ENCODE assay signal across 8 cellular contexts in genomic region chr3:183515968-183516851, GRCh38. TPM values are rescaled to one million over a fixed set of nuclear protein-coding genes. Genes with fewer than 3 reads are reported as not detected.
DNase-seq lines count a peak whose midpoint lies in the region; ATAC-seq and TF ChIP-seq lines count a peak whose summit lies in the region.

No MANE protein-coding gene starts in this region.

- H3K79me1 ChIP-seq in trophoblast cell (ENCODE audit: low read length) = no peaks in the 10 kb centered on the region

- no peak overlapping the region for H3K27ac ChIP-seq in left lung
- no peak overlapping the region for H3K27ac ChIP-seq in trophoblast cell (ENCODE audit: low read depth, low read length)

- H3K4me1 ChIP-seq in left lung (peaks cover 0 to 21% of the 10 kb centered on the region in 2 donors), trophoblast cell (ENCODE audit: control insufficient read depth in 1 of 2, insufficient read depth in 2 of 2, low read length in 2 of 2) (peaks cover 0 to 4% of the 10 kb centered on the region in 2 experiments)

- H2BK5ac ChIP-seq in trophoblast cell (ENCODE audit: low read depth, low read length, poor library complexity) = no peak overlapping the region

- no peak overlapping the region for H2AK5ac ChIP-seq in trophoblast cell (ENCODE audit: low read length)

- H2BK12ac ChIP-seq in trophoblast cell (ENCODE audit: low read length) = no peak overlapping the region

- DNase-seq in activated CD4-positive, alpha-beta T cell treated with anti-CD3 and anti-CD28 coated beads, Interleukin-2, amount 10 ng/mL, durations not matched to agents 24 days and 14 days = peak; percentile 88
- DNase-seq in left lung = no peak
- DNase-seq in UCSD-AML1 (lab: John Stamatoyannopoulos, UW; ENCODE audit: unreplicated experiment) = no peak
- no peak for DNase-seq in middle frontal gyrus (ENCODE audit: extremely low spot score, low spot score)
- DNase-seq in trophoblast cell = no peak
- no peak for DNase-seq in NCI-H524 treated with DMSO at 0.1 percent for 48 hours (lab: John Stamatoyannopoulos, UW)

- H2BK120ac ChIP-seq in trophoblast cell (ENCODE audit: insufficient read depth, low read length, poor library complexity) = no peak overlapping the region

- no peak overlapping the region for H2AFZ ChIP-seq in trophoblast cell (ENCODE audit: insufficient read depth, low read length, poor library complexity)

- H3K4me1 Mint-ChIP-seq in activated CD4-positive, alpha-beta T cell treated with anti-CD3 and anti-CD28 coated beads, Interleukin-2, amount 10 ng/mL, durations not matched to agents 24 days and 14 days = peaks cover 67% of the 10 kb centered on the region

- H4K12ac ChIP-seq in trophoblast cell (ENCODE audit: low read depth, low read length) = no peak overlapping the region

- intact Hi-C loops in activated CD4-positive, alpha-beta T cell treated with anti-CD3 and anti-CD28 coated beads, Interleukin-2, amount 10 ng/mL, durations not matched to agents 24 days and 14 days (cut with micrococcal nuclease) = loop anchor here (1.0 to 5.0 kb wide), 4 partner anchors 11 to 121 kb away; partner anchors contain the start of genes KLHL24 and KLHL6
- intact Hi-C loops in left lung (cut with DNase I) = no loop called here

- H3K27me3 Mint-ChIP-seq in activated CD4-positive, alpha-beta T cell treated with anti-CD3 and anti-CD28 coated beads, Interleukin-2, amount 10 ng/mL, durations not matched to agents 24 days and 14 days = no peaks in the 10 kb centered on the region

- no CpG with 5 or more reads among the region's 9 CpGs for WGBS in trophoblast cell (ENCODE audit: extremely low coverage, insufficient coverage, insufficient read length)

- H3K36me3 ChIP-seq in left lung = no peaks in the 10 kb centered on the region
- no peaks in the 10 kb centered on the region for H3K36me3 ChIP-seq in trophoblast cell (ENCODE audit: control insufficient read depth in 1 of 2, insufficient read depth in 2 of 2, low read length in 2 of 2)

- peak overlapping the region; percentile 39 for H3K4me3 Mint-ChIP-seq in activated CD4-positive, alpha-beta T cell treated with anti-CD3 and anti-CD28 coated beads, Interleukin-2, amount 10 ng/mL, durations not matched to agents 24 days and 14 days

- H4K8ac ChIP-seq in trophoblast cell (ENCODE audit: low read depth, low read length) = no peak overlapping the region

- peaks cover 50% of the 10 kb centered on the region for H3K36me3 Mint-ChIP-seq in activated CD4-positive, alpha-beta T cell treated with anti-CD3 and anti-CD28 coated beads, Interleukin-2, amount 10 ng/mL, durations not matched to agents 24 days and 14 days (ENCODE audit: low read depth)

- no peak for TF ChIP-seq CTCF in left lung (IDR thresholded peaks at IDR 0.05)

- H3K27ac Mint-ChIP-seq in activated CD4-positive, alpha-beta T cell treated with anti-CD3 and anti-CD28 coated beads, Interleukin-2, amount 10 ng/mL, durations not matched to agents 24 days and 14 days = peak overlapping the region; percentile 90

- H3K27me3 ChIP-seq in left lung = no peaks in the 10 kb centered on the region
- H3K27me3 ChIP-seq in trophoblast cell (ENCODE audit: insufficient read depth, low read length) = no peaks in the 10 kb centered on the region

- H3K79me2 ChIP-seq in trophoblast cell (ENCODE audit: control insufficient read depth, insufficient read depth, low read length, poor library complexity) = no peaks in the 10 kb centered on the region

- H3K4me3 ChIP-seq in left lung (no peak overlapping the region), trophoblast cell (ENCODE audit: low read depth, low read length) (no peak overlapping the region)

- H3K4ac ChIP-seq in trophoblast cell (ENCODE audit: low read depth, low read length) = no peak overlapping the region

- no peak overlapping the region for H3K23ac ChIP-seq in trophoblast cell (ENCODE audit: low read length)

- H3K4me2 ChIP-seq in trophoblast cell (ENCODE audit: low read length) = no peak overlapping the region

- no peak overlapping the region for H3K14ac ChIP-seq in trophoblast cell (ENCODE audit: low read length)

- no peaks in the 10 kb centered on the region for H3K9me3 ChIP-seq in left lung
- H3K9me3 ChIP-seq in trophoblast cell (ENCODE audit: insufficient read depth, low read depth, low read length) = no peaks in the 10 kb centered on the region

- H3K18ac ChIP-seq in trophoblast cell (ENCODE audit: low read length) = no peak overlapping the region

- H3K9me3 Mint-ChIP-seq in activated CD4-positive, alpha-beta T cell treated with anti-CD3 and anti-CD28 coated beads, Interleukin-2, amount 10 ng/mL, durations not matched to agents 24 days and 14 days = no peaks in the 10 kb centered on the region

- peak; percentile 60 for ATAC-seq in GM19372 (IDR thresholded peaks at IDR 0.05; ENCODE audit: low read depth, unreplicated experiment)
- ATAC-seq in HG03280 (IDR thresholded peaks at IDR 0.05; ENCODE audit: unreplicated experiment) = peak; percentile 75
- ATAC-seq in left lung = peak; percentile 27

- H4K91ac ChIP-seq in trophoblast cell (ENCODE audit: low read depth, low read length) = no peak overlapping the region

- no peak overlapping the region for H3K9ac ChIP-seq in trophoblast cell (ENCODE audit: low read length)

RNA-seq across cellular contexts. Expression of gene KLHL6, which starts 39.3 kb away (rescaled TPM):
- total RNA-seq in activated CD4-positive, alpha-beta T cell treated with anti-CD3 and anti-CD28 coated beads, Interleukin-2, amount 10 ng/mL, durations not matched to agents 24 days and 14 days = 44.9 and 47.1 TPM in 2 replicates
- 10 to 100 TPM in 1 of 2 donors, 1 to 10 TPM in 1; 8.2 to 21.6 TPM for total RNA-seq in left lung
- polyA plus RNA-seq in trophoblast cell (2013) = 0.01 TPM in 2 replicates
